Comparison of ENCODE assay signal across 15 cellular contexts in genomic region chr5:170300361-170301013, GRCh38. TPM values are rescaled to one million over a fixed set of nuclear protein-coding genes. Genes with fewer than 3 reads are reported as not detected.
DNase-seq lines count a peak whose midpoint lies in the region; ATAC-seq, FAIRE-seq and TF ChIP-seq lines count a peak whose summit lies in the region.
"Had no signal": no experiment of that assay in that cellular context is flagged by ENCODE, and none has a peak within 500 bp of the region (broad histone marks: within the 10 kb centered on the region; RNA-seq: fewer than 3 reads in every experiment).

No MANE protein-coding gene starts in this region.

- 100% methylated on average over 1 of the region's 7 CpGs for WGBS in right lobe of liver (ENCODE audit: insufficient coverage, low coverage, low lambda C conversion rate, missing lambda C conversion rate)
- WGBS in HepG2 (ENCODE audit: low lambda C conversion rate), result 28% methylated on average over 5 of the region's 7 CpGs
- 53 to 75% methylated on average over 3 to 7 of the region's 7 CpGs for WGBS in upper lobe of left lung, 2 donors

- peak in 1 of 3 donors; percentile 62 for DNase-seq in right lobe of liver
- no peak for DNase-seq in HepG2 (ENCODE audit: low spot score)
- peak; percentile 31 for DNase-seq in NOMO-1 treated with dmso at 0.1 percent for 144 hours (lab: John Stamatoyannopoulos, UW; ENCODE audit: unreplicated experiment)
- DNase-seq in left lobe of liver (ENCODE audit: low spot score), result no peak
- peak in 1 of 2 donors; percentile 75 for DNase-seq in upper lobe of left lung
- DNase-seq in superior temporal gyrus (ENCODE audit: extremely low spot score), result no peak
- DNase-seq: EL, NCI-H2029 treated with DMSO at 0.1 percent for 48 hours, NCI-H748 treated with DMSO at 0.1 percent for 48 hours, psoas muscle, tibial artery had no signal

- intact Hi-C loops in right lobe of liver (cut with DNase I) (no loop called here), HepG2 (cut with micrococcal nuclease; ENCODE audit: unreplicated experiment) (no loop called here)

- no peak overlapping the region for H3K4me2 ChIP-seq in HepG2 (ENCODE audit: low read depth, low read length)

- TF ChIP-seq EP300 in HepG2 (IDR thresholded peaks at IDR 0.05; ENCODE audit: low read depth in 2 of 2, low read length in 2 of 2) (no peak), HepG2 (CRISPR knock-in tag; IDR thresholded peaks at IDR 0.05; ENCODE audit: borderline replicate concordance) (no peak), upper lobe of left lung (IDR thresholded peaks at IDR 0.05) (no peak)

- no TSS peak for BruUV-seq in HepG2 (replicated peaks; lab: Mats Ljungman, UMichigan)

- TF ChIP-seq POLR2A in right lobe of liver (IDR thresholded peaks at IDR 0.05), result no peak
- no peak for TF ChIP-seq POLR2A in HepG2 (IDR thresholded peaks at IDR 0.05; ENCODE audit: insufficient read depth in 1 of 2, low read depth in 2 of 2, low read length in 2 of 2)
- peak in 1 of 4 donors; percentile 20 for TF ChIP-seq POLR2A in upper lobe of left lung (IDR thresholded peaks at IDR 0.05)

- TF ChIP-seq RAD21 in HepG2 (CRISPR knock-in tag; IDR thresholded peaks at IDR 0.05), result no peak

- H3K4me1 ChIP-seq in right lobe of liver, result no peaks in the 10 kb centered on the region
- no peaks in the 10 kb centered on the region for H3K4me1 ChIP-seq in HepG2 (ENCODE audit: insufficient read depth, low read length)
- H3K4me1 ChIP-seq in upper lobe of left lung, result peaks cover 11 to 30% (median 27%) of the 10 kb centered on the region in 4 donors
- H3K4me1 ChIP-seq: psoas muscle had no signal

- H3K27me3 ChIP-seq in right lobe of liver (no peaks in the 10 kb centered on the region), HepG2 (ENCODE audit: control insufficient read depth in 1 of 2, insufficient read depth in 2 of 2, low read length in 2 of 2) (peaks cover 0 to 14% of the 10 kb centered on the region in 2 experiments; a peak in 1 of 5 replicates), upper lobe of left lung (no peaks in the 10 kb centered on the region)
- H3K27me3 ChIP-seq: tibial artery had no signal

- CTCF ChIA-PET in HepG2 (lab: Yijun Ruan, JAX; ENCODE audit: low intra/inter-chr PET ratio, low total read pairs), result no interaction called here

- in situ Hi-C loops in HepG2 (cut with HindIII; ENCODE audit: extremely low pct_ligation_motif_present, low pct_unique_long_range_greater_than_20kb), result no loop called here

- no peak overlapping the region for H3K9ac ChIP-seq in HepG2 (ENCODE audit: insufficient read depth, low read depth, low read length)

- no peak overlapping the region for H2AFZ ChIP-seq in HepG2 (ENCODE audit: low read length)

- no peaks in the 10 kb centered on the region for H3K36me3 ChIP-seq in right lobe of liver
- H3K36me3 ChIP-seq in HepG2 (replicated peaks in 1 of 2; ENCODE audit: control insufficient read depth in 1 of 2, insufficient read depth in 2 of 2, low read length in 2 of 2), result no peaks in the 10 kb centered on the region
- H3K36me3 ChIP-seq in upper lobe of left lung, result no peaks in the 10 kb centered on the region
- H3K36me3 ChIP-seq: tibial artery had no signal

- no peaks in the 10 kb centered on the region for H4K20me1 ChIP-seq in HepG2 (ENCODE audit: insufficient read depth, low read length)

- TF ChIP-seq CTCF in right lobe of liver (IDR thresholded peaks at IDR 0.05), result no peak
- no peak for TF ChIP-seq CTCF in HepG2 (CRISPR knock-in tag; IDR thresholded peaks at IDR 0.05)
- no peak for TF ChIP-seq CTCF in upper lobe of left lung (IDR thresholded peaks at IDR 0.05)

- no peak overlapping the region for H3K4me3 ChIP-seq in right lobe of liver
- H3K4me3 ChIP-seq in HepG2 (replicated peaks in 1 of 3; ENCODE audit: insufficient read depth in 1 of 3, low read depth in 2 of 3, low read length in 3 of 3), result no peak overlapping the region
- H3K4me3 ChIP-seq in upper lobe of left lung, result no peak overlapping the region
- H3K4me3 ChIP-seq: psoas muscle, tibial artery had no signal

- no peaks in the 10 kb centered on the region for H3K9me3 ChIP-seq in right lobe of liver
- no peaks in the 10 kb centered on the region for H3K9me3 ChIP-seq in HepG2 (ENCODE audit: low read length)
- H3K9me3 ChIP-seq in upper lobe of left lung, result no peaks in the 10 kb centered on the region
- H3K9me3 ChIP-seq: psoas muscle, tibial artery had no signal

- POLR2A ChIA-PET in HepG2 (lab: Yijun Ruan, JAX), result no interaction called here

- no peak for FAIRE-seq in HepG2 (lab: Jason Lieb, UNC)
- FAIRE-seq: keratinocyte had no signal

- no peaks in the 10 kb centered on the region for H3K79me2 ChIP-seq in HepG2 (ENCODE audit: insufficient read depth, low read length)

- ATAC-seq in right lobe of liver, result peak; percentile 22 to 26 (median 24)
- ATAC-seq in HepG2, result no peak
- peak; percentile 18 for ATAC-seq in left lobe of liver
- peak in 1 of 2 donors; percentile 24 for ATAC-seq in upper lobe of left lung (ENCODE audit: low FRiP score in 2 of 2)
- ATAC-seq in GM21423 (IDR thresholded peaks at IDR 0.05; ENCODE audit: unreplicated experiment), result no peak
- no peak for ATAC-seq in HG03432 (IDR thresholded peaks at IDR 0.05; ENCODE audit: unreplicated experiment)
- ATAC-seq: psoas muscle had no signal

- H3K27ac ChIP-seq in right lobe of liver (peak overlapping the region in 1 of 3 donors; percentile 60), HepG2 (ENCODE audit: extremely low read length, insufficient read depth, low read length) (no peak overlapping the region), upper lobe of left lung (peak overlapping the region; percentile 10 to 85 (median 72))
- H3K27ac ChIP-seq: C4-2B, psoas muscle, tibial artery had no signal

TF ChIP-seq in HepG2, 621 proteins besides CTCF, POLR2A, EP300 and RAD21 (continues in another document):
- TF ChIP-seq TEF (CRISPR knock-in tag; IDR thresholded peaks at IDR 0.05), result no peak

RNA-seq across cellular contexts. Expression of gene LCP2, which starts 2.9 kb away (rescaled TPM):
- 10 to 100 TPM in 3 of 6 experiments, 1 to 10 TPM in 3; 4.4 to 20.5 (median 10.1) TPM for total RNA-seq in right lobe of liver
- total RNA-seq in HepG2 (2016; rRNA removed; fragmentation: Illumina TruSeq; extraction: Trizol), result not detected in 2 replicates
- not detected in 2 replicates for total RNA-seq in HepG2 (2016; cell fraction: cytosol; rRNA removed; fragmentation: Illumina TruSeq; extraction: Trizol; ENCODE audit: low read depth)
- not detected in 2 replicates for total RNA-seq in HepG2 (2016; cell fraction: insoluble cytoplasmic fraction; rRNA removed; fragmentation: Illumina TruSeq; extraction: Trizol)
- not detected in 2 replicates for total RNA-seq in HepG2 (2016; cell fraction: membrane; rRNA removed; fragmentation: Illumina TruSeq; extraction: Trizol)
- not detected in 2 replicates for total RNA-seq in HepG2 (2016; cell fraction: nucleus; rRNA removed; fragmentation: Illumina TruSeq; extraction: Trizol)
- not detected in 2 replicates for polyA plus RNA-seq in HepG2 (2011; rRNA removed)
- not detected in 2 replicates for polyA plus RNA-seq in HepG2 (2011; cell fraction: cytosol; rRNA removed)
- polyA plus RNA-seq in HepG2 (2011; cell fraction: nucleus; rRNA removed), result not detected in 2 replicates
- polyA plus RNA-seq in HepG2 (2012), result not detected in 2 replicates
- not detected in 2 replicates for polyA plus RNA-seq in HepG2 (2016; cell fraction: cytosol; fragmentation: Illumina TruSeq; extraction: Trizol; ENCODE audit: low read depth)
- polyA plus RNA-seq in HepG2 (2016; cell fraction: insoluble cytoplasmic fraction; fragmentation: Illumina TruSeq; extraction: Trizol; ENCODE audit: low read depth), result not detected in 2 replicates
- not detected in 2 replicates for polyA plus RNA-seq in HepG2 (2016; cell fraction: membrane; fragmentation: Illumina TruSeq; extraction: Trizol; ENCODE audit: low read depth)
- not detected in 2 replicates for polyA plus RNA-seq in HepG2 (2016; cell fraction: nucleus; fragmentation: Illumina TruSeq; extraction: Trizol; ENCODE audit: insufficient read depth, low read depth)
- polyA minus RNA-seq in HepG2 (2011; rRNA and poly(A)+ RNA removed; ENCODE audit: low replicate concordance), result 0.10 and 0.21 TPM in 2 replicates
- polyA minus RNA-seq in HepG2 (2011; cell fraction: cytosol; rRNA and poly(A)+ RNA removed), result not detected in 2 replicates
- polyA minus RNA-seq in HepG2 (2011; cell fraction: nucleus; rRNA and poly(A)+ RNA removed), result not detected in 2 replicates
- 7.3 TPM for total RNA-seq in left lobe of liver
- total RNA-seq in upper lobe of left lung, result 100 to 1,000 TPM in 1 of 6 donors, 10 to 100 TPM in 5; 43.0 to 148 (median 68.6) TPM
- polyA plus RNA-seq: keratinocyte had no signal

Comparison
In these comparisons a context has a peak if more than half of its experiments do, and no peak if none do; other contexts are left out.
1. ATAC-seq: peak in right lobe of liver (4 of 4) and left lobe of liver (single experiment); none in HepG2 (single experiment), GM21423 (single experiment) and HG03432 (single experiment).